1 cellular context compared by ENCODE assay signal in the genomic region with DNA sequence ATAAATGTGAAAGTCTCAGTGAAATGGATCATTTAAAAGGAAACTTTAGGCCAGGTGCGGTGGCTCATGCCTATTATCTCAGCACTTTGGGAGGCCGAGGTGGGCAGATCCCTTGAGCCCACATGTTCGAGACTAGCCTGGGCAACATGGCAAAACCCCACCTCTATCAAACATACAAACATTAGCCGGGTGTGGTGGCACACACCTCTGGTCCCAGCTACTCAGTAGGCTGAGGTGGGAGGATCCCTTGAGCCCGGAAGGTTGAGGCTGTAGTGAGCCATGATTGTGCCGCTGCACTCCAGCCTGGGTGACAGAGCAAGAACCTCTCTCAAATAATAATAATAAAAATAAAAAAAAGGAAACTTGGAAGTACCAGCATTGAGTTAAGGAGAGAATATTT.
TF ChIP-seq lines count a peak whose summit lies in the region.

No MANE protein-coding gene starts in this region.

TF ChIP-seq in WTC11, 78 proteins besides CTCF, POLR2A, EP300 and RAD21 (continued from another document):
- TF ChIP-seq AFF4 (CRISPR knock-in tag; IDR thresholded peaks at IDR 0.05; ENCODE audit: borderline replicate concordance): no peak
- TF ChIP-seq, protein P1, sequence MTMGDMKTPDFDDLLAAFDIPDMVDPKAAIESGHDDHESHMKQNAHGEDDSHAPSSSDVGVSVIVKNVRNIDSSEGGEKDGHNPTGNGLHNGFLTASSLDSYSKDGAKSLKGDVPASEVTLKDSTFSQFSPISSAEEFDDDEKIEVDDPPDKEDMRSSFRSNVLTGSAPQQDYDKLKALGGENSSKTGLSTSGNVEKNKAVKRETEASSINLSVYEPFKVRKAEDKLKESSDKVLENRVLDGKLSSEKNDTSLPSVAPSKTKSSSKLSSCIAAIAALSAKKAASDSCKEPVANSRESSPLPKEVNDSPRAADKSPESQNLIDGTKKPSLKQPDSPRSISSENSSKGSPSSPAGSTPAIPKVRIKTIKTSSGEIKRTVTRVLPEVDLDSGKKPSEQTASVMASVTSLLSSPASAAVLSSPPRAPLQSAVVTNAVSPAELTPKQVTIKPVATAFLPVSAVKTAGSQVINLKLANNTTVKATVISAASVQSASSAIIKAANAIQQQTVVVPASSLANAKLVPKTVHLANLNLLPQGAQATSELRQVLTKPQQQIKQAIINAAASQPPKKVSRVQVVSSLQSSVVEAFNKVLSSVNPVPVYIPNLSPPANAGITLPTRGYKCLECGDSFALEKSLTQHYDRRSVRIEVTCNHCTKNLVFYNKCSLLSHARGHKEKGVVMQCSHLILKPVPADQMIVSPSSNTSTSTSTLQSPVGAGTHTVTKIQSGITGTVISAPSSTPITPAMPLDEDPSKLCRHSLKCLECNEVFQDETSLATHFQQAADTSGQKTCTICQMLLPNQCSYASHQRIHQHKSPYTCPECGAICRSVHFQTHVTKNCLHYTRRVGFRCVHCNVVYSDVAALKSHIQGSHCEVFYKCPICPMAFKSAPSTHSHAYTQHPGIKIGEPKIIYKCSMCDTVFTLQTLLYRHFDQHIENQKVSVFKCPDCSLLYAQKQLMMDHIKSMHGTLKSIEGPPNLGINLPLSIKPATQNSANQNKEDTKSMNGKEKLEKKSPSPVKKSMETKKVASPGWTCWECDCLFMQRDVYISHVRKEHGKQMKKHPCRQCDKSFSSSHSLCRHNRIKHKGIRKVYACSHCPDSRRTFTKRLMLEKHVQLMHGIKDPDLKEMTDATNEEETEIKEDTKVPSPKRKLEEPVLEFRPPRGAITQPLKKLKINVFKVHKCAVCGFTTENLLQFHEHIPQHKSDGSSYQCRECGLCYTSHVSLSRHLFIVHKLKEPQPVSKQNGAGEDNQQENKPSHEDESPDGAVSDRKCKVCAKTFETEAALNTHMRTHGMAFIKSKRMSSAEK (CRISPR knock-in tag; IDR thresholded peaks at IDR 0.05; ENCODE audit: borderline replicate concordance): no peak
- no peak for TF ChIP-seq ZNF281 (CRISPR knock-in tag; IDR thresholded peaks at IDR 0.05)
- no peak for TF ChIP-seq ZNF425 (CRISPR knock-in tag; conservative IDR thresholded peaks at IDR 0.05)
- no peak for TF ChIP-seq ZBTB21 (CRISPR knock-in tag; IDR thresholded peaks at IDR 0.05; ENCODE audit: borderline replicate concordance)
- TF ChIP-seq TCF7 (CRISPR knock-in tag; IDR thresholded peaks at IDR 0.05; ENCODE audit: low read depth): no peak
- TF ChIP-seq TP53 (CRISPR knock-in tag; IDR thresholded peaks at IDR 0.05): no peak
- TF ChIP-seq, protein P2, sequence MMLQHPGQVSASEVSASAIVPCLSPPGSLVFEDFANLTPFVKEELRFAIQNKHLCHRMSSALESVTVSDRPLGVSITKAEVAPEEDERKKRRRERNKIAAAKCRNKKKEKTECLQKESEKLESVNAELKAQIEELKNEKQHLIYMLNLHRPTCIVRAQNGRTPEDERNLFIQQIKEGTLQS (CRISPR knock-in tag; conservative IDR thresholded peaks at IDR 0.05): no peak
